Comparison of ENCODE assay signal across 8 cellular contexts in the genomic region with DNA sequence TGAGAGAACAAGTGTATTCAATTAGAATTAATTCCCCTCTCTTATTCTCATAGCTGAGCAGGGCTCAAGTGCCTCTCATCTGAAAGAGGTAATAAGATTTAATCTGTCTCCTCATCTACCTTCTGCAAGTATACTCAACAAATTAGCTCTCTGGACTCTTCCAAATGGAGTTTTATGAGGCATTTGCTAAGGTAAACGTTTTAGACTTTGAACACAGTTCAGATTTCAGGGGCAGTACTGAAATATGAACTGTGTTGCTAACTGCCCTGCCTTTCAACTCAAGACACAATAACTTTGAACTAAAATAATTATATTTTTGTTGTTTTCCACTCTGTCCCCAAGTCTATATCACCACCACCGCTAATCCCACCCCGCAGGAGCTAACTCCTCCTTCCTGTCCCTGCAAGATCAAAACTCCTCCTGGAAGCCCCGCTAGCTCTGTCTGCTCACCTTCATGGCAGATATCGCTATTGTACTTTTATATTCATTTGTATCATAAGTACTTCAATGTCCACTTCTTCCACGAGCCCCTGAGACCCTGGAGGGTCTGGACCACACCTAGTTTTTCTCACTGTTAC.
DNase-seq lines count a peak whose midpoint lies in the region; ATAC-seq and TF ChIP-seq lines count a peak whose summit lies in the region.
"Not testable (repeated sequence)": the region's sequence is repeated elsewhere in the genome, so short reads cannot be mapped to it uniquely, and the experiment has no call there.

No MANE protein-coding gene starts in this region.

- not testable (repeated sequence) for TF ChIP-seq EP300 in sigmoid colon (IDR thresholded peaks at IDR 0.05)

- H3K4me1 ChIP-seq in NT2/D1 (ENCODE audit: insufficient read depth, insufficient read length); right cardiac atrium (ENCODE audit: control insufficient read depth, insufficient read depth, low read length); mucosa of stomach (ENCODE audit: control insufficient read depth, insufficient read depth, low read length); sigmoid colon: not testable (repeated sequence)

- not testable (repeated sequence) for H3K27ac Mint-ChIP-seq in activated naive CD4-positive, alpha-beta T cell treated with anti-CD3 and anti-CD28 coated beads, Interleukin-2, amount 50 U/mL, for 24 hours
- peak overlapping the region; percentile 85 for H3K27ac Mint-ChIP-seq in dendritic cell treated with granulocyte-macrophage colony-stimulating factor and Interleukin-4, amounts not matched to agents 40 ng/mL and 50 ng/mL, for 4 days
- peak overlapping the region; percentile 77 for H3K27ac Mint-ChIP-seq in type B pancreatic cell

- WGBS in right cardiac atrium = 28% methylated on average over 6 of the region's 6 CpGs
- 11 to 45% methylated on average over 6 of the region's 6 CpGs for WGBS in sigmoid colon, 2 donors

- intact Hi-C loops in dendritic cell treated with granulocyte-macrophage colony-stimulating factor and Interleukin-4, amounts not matched to agents 40 ng/mL and 50 ng/mL, for 4 days (cut with micrococcal nuclease) = loop anchor here (10.0 kb wide), 1 partner anchor 374 kb away; no protein-coding TSS in a partner anchor
- intact Hi-C loops in right cardiac atrium (cut with DNase I) = not testable (repeated sequence)
- intact Hi-C loops in sigmoid colon (cut with DNase I) = loop anchor here (5.0 kb wide), 2 partner anchors 327 to 372 kb away; no protein-coding TSS in a partner anchor

- not testable (repeated sequence) for H3K27me3 Mint-ChIP-seq in activated naive CD4-positive, alpha-beta T cell treated with anti-CD3 and anti-CD28 coated beads, Interleukin-2, amount 50 U/mL, for 24 hours; type B pancreatic cell
- H3K27me3 Mint-ChIP-seq in dendritic cell treated with granulocyte-macrophage colony-stimulating factor and Interleukin-4, amounts not matched to agents 40 ng/mL and 50 ng/mL, for 4 days = peaks cover 23% of the 10 kb centered on the region

- H3K9me3 Mint-ChIP-seq in activated naive CD4-positive, alpha-beta T cell treated with anti-CD3 and anti-CD28 coated beads, Interleukin-2, amount 50 U/mL, for 24 hours; dendritic cell treated with granulocyte-macrophage colony-stimulating factor and Interleukin-4, amounts not matched to agents 40 ng/mL and 50 ng/mL, for 4 days; type B pancreatic cell: not testable (repeated sequence)

- H3K9ac ChIP-seq in NT2/D1 (ENCODE audit: insufficient read length, low read depth) (peak overlapping the region; percentile 39), mucosa of stomach (ENCODE audit: low read length) (peak overlapping the region; percentile 68)

- H3K27me3 ChIP-seq in NT2/D1 (ENCODE audit: insufficient read depth, insufficient read length); right cardiac atrium (ENCODE audit: control insufficient read depth, insufficient read depth); mucosa of stomach (ENCODE audit: control insufficient read depth, insufficient read depth, low read length); sigmoid colon: not testable (repeated sequence)

- ATAC-seq in right cardiac atrium = not testable (repeated sequence)

- H3K27ac ChIP-seq in right cardiac atrium (ENCODE audit: low read length) (peak overlapping the region; percentile 87), sigmoid colon (peak overlapping the region; percentile 78 to 84 (median 82))

- peak overlapping the region; percentile 46; the same call in 1 of the 2 replicates for H3K4me3 ChIP-seq in GM12864 (ENCODE audit: low read depth, low read length)
- peak overlapping the region; percentile 38 for H3K4me3 ChIP-seq in NT2/D1 (ENCODE audit: insufficient read length, low read depth)
- H3K4me3 ChIP-seq in right cardiac atrium (ENCODE audit: low read length) = peak overlapping the region; percentile 65
- not testable (repeated sequence) for H3K4me3 ChIP-seq in mucosa of stomach (ENCODE audit: low read length)
- H3K4me3 ChIP-seq in sigmoid colon = peak overlapping the region; percentile 41 to 59 (median 57)

- not testable (repeated sequence) for DNase-seq in GM12864 (ENCODE audit: low read depth); NT2/D1 (ENCODE audit: low read depth, low spot score); right cardiac atrium; sigmoid colon; type B pancreatic cell (ENCODE audit: extremely low spot score, unreplicated experiment)

- H3K36me3 ChIP-seq in NT2/D1 (ENCODE audit: insufficient read depth, insufficient read length, low read length); mucosa of stomach (ENCODE audit: control insufficient read depth, insufficient read depth, low read length); sigmoid colon: not testable (repeated sequence)

- H3K9me3 ChIP-seq in NT2/D1 (ENCODE audit: insufficient read depth, low read length); right cardiac atrium (ENCODE audit: control insufficient read depth, low read length); mucosa of stomach (ENCODE audit: control insufficient read depth, low read length); sigmoid colon: not testable (repeated sequence)

- not testable (repeated sequence) for TF ChIP-seq POLR2A in sigmoid colon (IDR thresholded peaks at IDR 0.05)

- H3K36me3 Mint-ChIP-seq in activated naive CD4-positive, alpha-beta T cell treated with anti-CD3 and anti-CD28 coated beads, Interleukin-2, amount 50 U/mL, for 24 hours; dendritic cell treated with granulocyte-macrophage colony-stimulating factor and Interleukin-4, amounts not matched to agents 40 ng/mL and 50 ng/mL, for 4 days (ENCODE audit: low read depth); type B pancreatic cell: not testable (repeated sequence)

- peaks cover 26% of the 10 kb centered on the region for H3K4me1 Mint-ChIP-seq in activated naive CD4-positive, alpha-beta T cell treated with anti-CD3 and anti-CD28 coated beads, Interleukin-2, amount 50 U/mL, for 24 hours
- H3K4me1 Mint-ChIP-seq in dendritic cell treated with granulocyte-macrophage colony-stimulating factor and Interleukin-4, amounts not matched to agents 40 ng/mL and 50 ng/mL, for 4 days (ENCODE audit: low read depth) = peaks cover 12% of the 10 kb centered on the region
- not testable (repeated sequence) for H3K4me1 Mint-ChIP-seq in type B pancreatic cell (ENCODE audit: unreplicated experiment)

- not testable (repeated sequence) for TF ChIP-seq CTCF in GM12864 (IDR thresholded peaks at IDR 0.05; ENCODE audit: low read depth, low read length, missing control alignments); sigmoid colon (IDR thresholded peaks at IDR 0.05); type B pancreatic cell (conservative IDR thresholded peaks at IDR 0.05)

- H3K4me3 Mint-ChIP-seq in activated naive CD4-positive, alpha-beta T cell treated with anti-CD3 and anti-CD28 coated beads, Interleukin-2, amount 50 U/mL, for 24 hours = peak overlapping the region; percentile 86
- H3K4me3 Mint-ChIP-seq in dendritic cell treated with granulocyte-macrophage colony-stimulating factor and Interleukin-4, amounts not matched to agents 40 ng/mL and 50 ng/mL, for 4 days = peak overlapping the region; percentile 81
- H3K4me3 Mint-ChIP-seq in type B pancreatic cell = peak overlapping the region; percentile 88
